Comparison of ENCODE assay signal across 1 cellular context in the genomic region with DNA sequence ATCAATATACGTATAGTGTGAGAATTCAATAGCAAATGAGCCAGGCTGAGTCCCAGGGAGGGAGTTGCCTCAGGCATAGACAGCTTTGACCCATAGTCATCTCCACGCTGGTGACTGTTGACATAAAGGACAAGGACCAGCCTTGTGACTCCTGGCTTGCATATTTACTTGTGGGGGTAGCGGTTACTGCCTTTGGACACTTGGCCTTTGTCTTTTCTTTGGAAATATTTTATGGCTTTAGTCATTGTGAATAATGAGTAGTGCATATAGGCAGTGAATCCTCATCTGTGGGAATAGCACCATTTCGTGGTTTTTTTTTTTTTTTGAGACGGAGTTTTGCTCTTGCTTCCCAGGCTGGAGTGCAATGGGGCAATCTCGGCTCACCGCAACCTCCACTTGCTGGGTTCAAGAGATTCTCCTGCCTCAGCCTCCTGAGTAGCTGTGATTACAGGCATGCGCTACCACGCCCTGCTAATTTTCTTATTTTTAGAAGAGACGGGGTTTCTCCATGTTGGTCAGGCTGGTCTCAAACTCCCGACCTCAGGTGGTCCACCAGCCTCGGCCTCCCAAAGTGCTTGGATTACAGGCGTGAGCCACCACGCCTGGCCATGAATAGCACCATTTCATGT.
TF ChIP-seq lines count a peak whose summit lies in the region.

No MANE protein-coding gene starts in this region.

TF ChIP-seq in HepG2, 621 proteins besides CTCF, POLR2A, EP300 and RAD21 (continued from another document):
- TF ChIP-seq, protein P1, sequence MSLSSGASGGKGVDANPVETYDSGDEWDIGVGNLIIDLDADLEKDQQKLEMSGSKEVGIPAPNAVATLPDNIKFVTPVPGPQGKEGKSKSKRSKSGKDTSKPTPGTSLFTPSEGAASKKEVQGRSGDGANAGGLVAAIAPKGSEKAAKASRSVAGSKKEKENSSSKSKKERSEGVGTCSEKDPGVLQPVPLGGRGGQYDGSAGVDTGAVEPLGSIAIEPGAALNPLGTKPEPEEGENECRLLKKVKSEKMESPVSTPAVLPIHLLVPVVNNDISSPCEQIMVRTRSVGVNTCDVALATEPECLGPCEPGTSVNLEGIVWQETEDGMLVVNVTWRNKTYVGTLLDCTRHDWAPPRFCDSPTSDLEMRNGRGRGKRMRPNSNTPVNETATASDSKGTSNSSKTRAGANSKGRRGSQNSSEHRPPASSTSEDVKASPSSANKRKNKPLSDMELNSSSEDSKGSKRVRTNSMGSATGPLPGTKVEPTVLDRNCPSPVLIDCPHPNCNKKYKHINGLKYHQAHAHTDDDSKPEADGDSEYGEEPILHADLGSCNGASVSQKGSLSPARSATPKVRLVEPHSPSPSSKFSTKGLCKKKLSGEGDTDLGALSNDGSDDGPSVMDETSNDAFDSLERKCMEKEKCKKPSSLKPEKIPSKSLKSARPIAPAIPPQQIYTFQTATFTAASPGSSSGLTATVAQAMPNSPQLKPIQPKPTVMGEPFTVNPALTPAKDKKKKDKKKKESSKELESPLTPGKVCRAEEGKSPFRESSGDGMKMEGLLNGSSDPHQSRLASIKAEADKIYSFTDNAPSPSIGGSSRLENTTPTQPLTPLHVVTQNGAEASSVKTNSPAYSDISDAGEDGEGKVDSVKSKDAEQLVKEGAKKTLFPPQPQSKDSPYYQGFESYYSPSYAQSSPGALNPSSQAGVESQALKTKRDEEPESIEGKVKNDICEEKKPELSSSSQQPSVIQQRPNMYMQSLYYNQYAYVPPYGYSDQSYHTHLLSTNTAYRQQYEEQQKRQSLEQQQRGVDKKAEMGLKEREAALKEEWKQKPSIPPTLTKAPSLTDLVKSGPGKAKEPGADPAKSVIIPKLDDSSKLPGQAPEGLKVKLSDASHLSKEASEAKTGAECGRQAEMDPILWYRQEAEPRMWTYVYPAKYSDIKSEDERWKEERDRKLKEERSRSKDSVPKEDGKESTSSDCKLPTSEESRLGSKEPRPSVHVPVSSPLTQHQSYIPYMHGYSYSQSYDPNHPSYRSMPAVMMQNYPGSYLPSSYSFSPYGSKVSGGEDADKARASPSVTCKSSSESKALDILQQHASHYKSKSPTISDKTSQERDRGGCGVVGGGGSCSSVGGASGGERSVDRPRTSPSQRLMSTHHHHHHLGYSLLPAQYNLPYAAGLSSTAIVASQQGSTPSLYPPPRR (CRISPR knock-in tag; IDR thresholded peaks at IDR 0.05; ENCODE audit: borderline replicate concordance), result peak; percentile 73; the same call in 1 of the 2 replicates
- peak; percentile 77; the same call in 1 of the 2 replicates for TF ChIP-seq SIN3A (IDR thresholded peaks at IDR 0.05; ENCODE audit: borderline replicate concordance, low read depth, low read length)
- TF ChIP-seq CREB1 (IDR thresholded peaks at IDR 0.05), result peak; percentile 35; the same call in 1 of the 2 replicates
- TF ChIP-seq CREB1 (CRISPR knock-in tag; IDR thresholded peaks at IDR 0.05), result peak; percentile 80
- TF ChIP-seq, protein P2, sequence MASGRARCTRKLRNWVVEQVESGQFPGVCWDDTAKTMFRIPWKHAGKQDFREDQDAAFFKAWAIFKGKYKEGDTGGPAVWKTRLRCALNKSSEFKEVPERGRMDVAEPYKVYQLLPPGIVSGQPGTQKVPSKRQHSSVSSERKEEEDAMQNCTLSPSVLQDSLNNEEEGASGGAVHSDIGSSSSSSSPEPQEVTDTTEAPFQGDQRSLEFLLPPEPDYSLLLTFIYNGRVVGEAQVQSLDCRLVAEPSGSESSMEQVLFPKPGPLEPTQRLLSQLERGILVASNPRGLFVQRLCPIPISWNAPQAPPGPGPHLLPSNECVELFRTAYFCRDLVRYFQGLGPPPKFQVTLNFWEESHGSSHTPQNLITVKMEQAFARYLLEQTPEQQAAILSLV (CRISPR knock-in tag; IDR thresholded peaks at IDR 0.05; ENCODE audit: borderline replicate concordance), result peak; percentile 52; the same call in 1 of the 2 replicates
- TF ChIP-seq FOXA1 (IDR thresholded peaks at IDR 0.05), result peak; percentile 93
- TF ChIP-seq FOXA1 (CRISPR knock-in tag; IDR thresholded peaks at IDR 0.05), result peak; percentile 99
- TF ChIP-seq, protein P3, sequence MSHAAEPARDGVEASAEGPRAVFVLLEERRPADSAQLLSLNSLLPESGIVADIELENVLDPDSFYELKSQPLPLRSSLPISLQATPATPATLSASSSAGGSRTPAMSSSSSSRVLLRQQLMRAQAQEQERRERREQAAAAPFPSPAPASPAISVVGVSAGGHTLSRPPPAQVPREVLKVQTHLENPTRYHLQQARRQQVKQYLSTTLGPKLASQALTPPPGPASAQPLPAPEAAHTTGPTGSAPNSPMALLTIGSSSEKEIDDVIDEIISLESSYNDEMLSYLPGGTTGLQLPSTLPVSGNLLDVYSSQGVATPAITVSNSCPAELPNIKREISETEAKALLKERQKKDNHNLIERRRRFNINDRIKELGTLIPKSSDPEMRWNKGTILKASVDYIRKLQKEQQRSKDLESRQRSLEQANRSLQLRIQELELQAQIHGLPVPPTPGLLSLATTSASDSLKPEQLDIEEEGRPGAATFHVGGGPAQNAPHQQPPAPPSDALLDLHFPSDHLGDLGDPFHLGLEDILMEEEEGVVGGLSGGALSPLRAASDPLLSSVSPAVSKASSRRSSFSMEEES (CRISPR knock-in tag; IDR thresholded peaks at IDR 0.05), result peak; percentile 100
- peak; percentile 93 for TF ChIP-seq DPF2 (CRISPR knock-in tag; IDR thresholded peaks at IDR 0.05; ENCODE audit: borderline replicate concordance, low read depth)
- peak; percentile 67 for TF ChIP-seq BORCS8-MEF2B (CRISPR knock-in tag; IDR thresholded peaks at IDR 0.05)
- peak; percentile 82; the same call in 1 of the 2 replicates for TF ChIP-seq ADNP (CRISPR knock-in tag; IDR thresholded peaks at IDR 0.05)
- TF ChIP-seq KLF16 (CRISPR knock-in tag; IDR thresholded peaks at IDR 0.05), result peak in 1 of 2 experiments; percentile 65; a peak in 1 of 4 replicates
- TF ChIP-seq SMYD3 (CRISPR knock-in tag; IDR thresholded peaks at IDR 0.05), result 0 out of 2 replicates have a peak, but pooled peaks have one; percentile 37
- peak; percentile 93 for TF ChIP-seq FOSL2 (CRISPR knock-in tag; IDR thresholded peaks at IDR 0.05)
- peak; percentile 70; the same call in 1 of the 2 replicates for TF ChIP-seq SNAPC2 (CRISPR knock-in tag; IDR thresholded peaks at IDR 0.05)
- TF ChIP-seq PITX1 (CRISPR knock-in tag; IDR thresholded peaks at IDR 0.05), result peak; percentile 75
- TF ChIP-seq HOXA3 (CRISPR knock-in tag; IDR thresholded peaks at IDR 0.05), result peak; percentile 93
- TF ChIP-seq SPEN (CRISPR knock-in tag; IDR thresholded peaks at IDR 0.05; ENCODE audit: low read depth), result peak; percentile 52; the same call in 1 of the 2 replicates
- TF ChIP-seq, protein P4, sequence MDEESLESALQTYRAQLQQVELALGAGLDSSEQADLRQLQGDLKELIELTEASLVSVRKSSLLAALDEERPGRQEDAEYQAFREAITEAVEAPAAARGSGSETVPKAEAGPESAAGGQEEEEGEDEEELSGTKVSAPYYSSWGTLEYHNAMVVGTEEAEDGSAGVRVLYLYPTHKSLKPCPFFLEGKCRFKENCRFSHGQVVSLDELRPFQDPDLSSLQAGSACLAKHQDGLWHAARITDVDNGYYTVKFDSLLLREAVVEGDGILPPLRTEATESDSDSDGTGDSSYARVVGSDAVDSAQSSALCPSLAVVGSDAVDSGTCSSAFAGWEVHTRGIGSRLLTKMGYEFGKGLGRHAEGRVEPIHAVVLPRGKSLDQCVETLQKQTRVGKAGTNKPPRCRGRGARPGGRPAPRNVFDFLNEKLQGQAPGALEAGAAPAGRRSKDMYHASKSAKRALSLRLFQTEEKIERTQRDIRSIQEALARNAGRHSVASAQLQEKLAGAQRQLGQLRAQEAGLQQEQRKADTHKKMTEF (CRISPR knock-in tag; IDR thresholded peaks at IDR 0.05), result peak; percentile 88
- TF ChIP-seq ZNF558 (CRISPR knock-in tag; IDR thresholded peaks at IDR 0.05; ENCODE audit: borderline replicate concordance), result peak; percentile 34; the same call in 1 of the 2 replicates
- TF ChIP-seq MXD4 (CRISPR knock-in tag; IDR thresholded peaks at IDR 0.05), result peak; percentile 64; the same call in 1 of the 2 replicates
